13 cellular contexts compared by ENCODE assay signal in the genomic region with DNA sequence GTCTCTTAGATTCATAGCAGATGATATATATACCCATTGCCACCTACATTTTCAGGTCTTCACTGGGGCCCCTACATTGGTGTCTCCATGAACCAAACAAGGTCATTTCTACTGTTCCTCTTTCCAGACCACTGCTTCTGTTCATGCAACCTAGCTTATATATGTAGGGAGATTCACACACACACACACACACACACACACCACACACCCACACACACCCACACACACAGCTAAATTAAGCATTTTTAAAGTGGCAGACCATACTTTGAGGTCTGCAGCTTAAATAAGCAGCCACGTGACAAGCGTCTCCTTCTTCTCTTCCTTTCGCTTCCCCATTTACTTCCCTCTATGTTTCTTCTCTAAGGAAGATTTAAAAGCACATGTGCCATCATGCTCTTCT.
DNase-seq lines count a peak whose midpoint lies in the region; ATAC-seq, FAIRE-seq and TF ChIP-seq lines count a peak whose summit lies in the region.
"Had no signal": no experiment of that assay in that cellular context is flagged by ENCODE, and none has a peak within 500 bp of the region (broad histone marks: within the 10 kb centered on the region; RNA-seq: fewer than 3 reads in every experiment).

No MANE protein-coding gene starts in this region.

- H3K4me2 ChIP-seq in BLaER1 = peak overlapping the region; percentile 61

- H3K4me3 ChIP-seq in BLaER1 = no peak overlapping the region

- H4K20me1 ChIP-seq in BLaER1 = no peaks in the 10 kb centered on the region

- FAIRE-seq in HTR-8/SVneo (lab: Jason Lieb, UNC) = no peak
- FAIRE-seq: astrocyte, TTC549 had no signal

- TF ChIP-seq CTCF in omental fat pad (IDR thresholded peaks at IDR 0.05) = no peak

- no peak overlapping the region for H3K27ac Mint-ChIP-seq in activated T-cell treated with anti-CD3 and anti-CD28 coated beads, Interleukin-2, amount 50 U/mL, for 24 hours

- peaks cover 28% of the 10 kb centered on the region for H3K4me1 Mint-ChIP-seq in activated T-cell treated with anti-CD3 and anti-CD28 coated beads, Interleukin-2, amount 50 U/mL, for 24 hours (ENCODE audit: low read depth)
- H3K4me1 Mint-ChIP-seq: neural crest cell had no signal

- H3K9me3 ChIP-seq in BLaER1 = no peaks in the 10 kb centered on the region

- DNase-seq in germinal center (ENCODE audit: low spot score) (peak; percentile 43), omental fat pad (ENCODE audit: low spot score) (no peak), HTR-8/SVneo (ENCODE audit: insufficient read length, low spot score) (no peak)
- no peak for DNase-seq in activated T-cell treated with anti-CD3 and anti-CD28 coated beads, Interleukin-2, amount 50 U/mL, for 24 hours
- DNase-seq: foreskin keratinocyte, NCI-H1436 had no signal

- H3K9me3 Mint-ChIP-seq in activated T-cell treated with anti-CD3 and anti-CD28 coated beads, Interleukin-2, amount 50 U/mL, for 24 hours = no peaks in the 10 kb centered on the region
- H3K9me3 Mint-ChIP-seq: neural crest cell had no signal

- H3K36me3 ChIP-seq in BLaER1 = no peaks in the 10 kb centered on the region

- no peak overlapping the region for H3K9ac ChIP-seq in BLaER1

- H3K36me3 Mint-ChIP-seq in activated T-cell treated with anti-CD3 and anti-CD28 coated beads, Interleukin-2, amount 50 U/mL, for 24 hours (ENCODE audit: low read depth) = no peaks in the 10 kb centered on the region

- peaks cover 22% of the 10 kb centered on the region for H3K4me1 ChIP-seq in BLaER1
- H3K4me1 ChIP-seq: foreskin keratinocyte had no signal

- H3K4me3 Mint-ChIP-seq in activated T-cell treated with anti-CD3 and anti-CD28 coated beads, Interleukin-2, amount 50 U/mL, for 24 hours = no peak overlapping the region
- H3K4me3 Mint-ChIP-seq: neural crest cell had no signal

- H3K27me3 Mint-ChIP-seq in activated T-cell treated with anti-CD3 and anti-CD28 coated beads, Interleukin-2, amount 50 U/mL, for 24 hours = no peaks in the 10 kb centered on the region

- ATAC-seq in GM19468 (IDR thresholded peaks at IDR 0.05; ENCODE audit: extremely low read depth, unreplicated experiment) (peak; percentile 8), HG03521 (IDR thresholded peaks at IDR 0.05; ENCODE audit: unreplicated experiment) (peak; percentile 48), HG02840 (IDR thresholded peaks at IDR 0.05; ENCODE audit: low FRiP score, unreplicated experiment) (no peak), omental fat pad (ENCODE audit: low FRiP score) (no peak)
- ATAC-seq: foreskin keratinocyte had no signal

- H3K27me3 ChIP-seq in BLaER1 = no peaks in the 10 kb centered on the region

- H3K27ac ChIP-seq in BLaER1 = no peak overlapping the region
- H3K27ac ChIP-seq: foreskin keratinocyte had no signal

Comparison
In these comparisons a context has a peak if more than half of its experiments do, and no peak if none do; other contexts are left out.
1. ATAC-seq: peak in GM19468 (single experiment) and HG03521 (single experiment); none in HG02840 (single experiment) and omental fat pad (single experiment).